Comparison of ENCODE assay signal across 12 cellular contexts in genomic region chr1:93662481-93663190, GRCh38. TPM values are rescaled to one million over a fixed set of nuclear protein-coding genes. Genes with fewer than 3 reads are reported as not detected.
A peak's percentile ranks its signal among the peaks of the same experiment; 100 is the strongest.
DNase-seq lines count a peak whose midpoint lies in the region; FAIRE-seq and TF ChIP-seq lines count a peak whose summit lies in the region.
"Had no signal": no experiment of that assay in that cellular context is flagged by ENCODE, and none has a peak within 500 bp of the region (broad histone marks: within the 10 kb centered on the region; RNA-seq: fewer than 3 reads in every experiment).

No MANE protein-coding gene starts in this region.

- H3K4ac ChIP-seq in trophoblast cell (ENCODE audit: low read depth, low read length) = no peak overlapping the region

- H3K9ac ChIP-seq in trophoblast cell (ENCODE audit: low read length) = no peak overlapping the region

- TF ChIP-seq CTCF in esophagus squamous epithelium (IDR thresholded peaks at IDR 0.05) = no peak

- peak overlapping the region; percentile 74 for H2BK5ac ChIP-seq in trophoblast cell (ENCODE audit: low read depth, low read length, poor library complexity)

- no peaks in the 10 kb centered on the region for H3K9me3 ChIP-seq in esophagus squamous epithelium
- no peaks in the 10 kb centered on the region for H3K9me3 ChIP-seq in trophoblast cell (ENCODE audit: insufficient read depth, low read depth, low read length)

- no peak overlapping the region for H3K18ac ChIP-seq in trophoblast cell (ENCODE audit: low read length)

- no peak overlapping the region for H4K8ac ChIP-seq in trophoblast cell (ENCODE audit: low read depth, low read length)

- H3K27ac ChIP-seq in esophagus squamous epithelium = peak overlapping the region; percentile 4 to 66 (median 12)
- H3K27ac ChIP-seq in trophoblast cell (ENCODE audit: low read depth, low read length) = peak overlapping the region; percentile 84

- no peak overlapping the region for H2AFZ ChIP-seq in trophoblast cell (ENCODE audit: insufficient read depth, low read length, poor library complexity)

- TF ChIP-seq POLR2A in esophagus squamous epithelium (IDR thresholded peaks at IDR 0.05) = no peak

- DNase-seq in Daoy (ENCODE audit: low read depth) (peak; percentile 47), RCC 7860 (ENCODE audit: low spot score) (peak; percentile 69), esophagus squamous epithelium (lab: John Stamatoyannopoulos, UW) (no peak), trophoblast cell (peak in 1 of 2 donors; percentile 35), GM19238 (ENCODE audit: insufficient read length, low spot score) (no peak), NCI-H187 treated with DMSO at 0.1 percent for 48 hours (lab: John Stamatoyannopoulos, UW) (no peak), NCI-H510A treated with DMSO at 0.1 percent for 48 hours (lab: John Stamatoyannopoulos, UW) (no peak)
- no peak for DNase-seq in stimulated activated CD4-positive, alpha-beta T cell treated with anti-CD3 and anti-CD28 coated beads, Interleukin-4, amount 100 ng/mL, for 24 hours
- DNase-seq: activated CD4-positive, alpha-beta T cell treated with anti-CD3 and anti-CD28 coated beads, Interleukin-2, amount 10 ng/mL, durations not matched to agents 24 days and 14 days; aorta; head of caudate nucleus; occipital lobe had no signal

- no peak overlapping the region for H4K91ac ChIP-seq in trophoblast cell (ENCODE audit: low read depth, low read length)

- H4K12ac ChIP-seq in trophoblast cell (ENCODE audit: low read depth, low read length) = no peak overlapping the region

- H3K79me2 ChIP-seq in trophoblast cell (ENCODE audit: control insufficient read depth, insufficient read depth, low read length, poor library complexity) = peaks cover 8% of the 10 kb centered on the region

- peak overlapping the region; percentile 67 for H2AK5ac ChIP-seq in trophoblast cell (ENCODE audit: low read length)

- H3K27me3 ChIP-seq in esophagus squamous epithelium = no peaks in the 10 kb centered on the region
- H3K27me3 ChIP-seq in trophoblast cell (ENCODE audit: insufficient read depth, low read length) = no peaks in the 10 kb centered on the region

- no peak overlapping the region for H3K4me2 ChIP-seq in trophoblast cell (ENCODE audit: low read length)

- peak overlapping the region; percentile 26 for H3K14ac ChIP-seq in trophoblast cell (ENCODE audit: low read length)

- H3K36me3 ChIP-seq in esophagus squamous epithelium = no peaks in the 10 kb centered on the region
- H3K36me3 ChIP-seq in trophoblast cell (ENCODE audit: control insufficient read depth in 1 of 2, insufficient read depth in 2 of 2, low read length in 2 of 2) = peaks cover 2 to 6% of the 10 kb centered on the region in 2 experiments

- H2BK120ac ChIP-seq in trophoblast cell (ENCODE audit: insufficient read depth, low read length, poor library complexity) = peak overlapping the region; percentile 10

- H3K79me1 ChIP-seq in trophoblast cell (ENCODE audit: low read length) = peaks cover 24% of the 10 kb centered on the region

- no peak overlapping the region for H3K4me3 ChIP-seq in esophagus squamous epithelium
- H3K4me3 ChIP-seq in trophoblast cell (ENCODE audit: low read depth, low read length) = no peak overlapping the region

- peak overlapping the region; percentile 67 for H2BK12ac ChIP-seq in trophoblast cell (ENCODE audit: low read length)

- WGBS in esophagus squamous epithelium, 2 donors = 63 to 74% methylated on average over 7 of the region's 7 CpGs
- no CpG with 5 or more reads among the region's 7 CpGs for WGBS in trophoblast cell (ENCODE audit: extremely low coverage, insufficient coverage, insufficient read length)

- no peak overlapping the region for H3K23ac ChIP-seq in trophoblast cell (ENCODE audit: low read length)

- H3K4me1 ChIP-seq in esophagus squamous epithelium (peaks cover 10 to 65% (median 40%) of the 10 kb centered on the region in 3 donors), trophoblast cell (ENCODE audit: control insufficient read depth in 1 of 2, insufficient read depth in 2 of 2, low read length in 2 of 2) (peaks cover 31 to 37% of the 10 kb centered on the region in 2 experiments)

- intact Hi-C loops in esophagus squamous epithelium (cut with DNase I) = no loop called here

- no peak for FAIRE-seq in RCC 7860 (lab: Jason Lieb, UNC)

RNA-seq across cellular contexts. Expression of gene BCAR3, which starts 19.0 kb away (rescaled TPM):
- 70.5 and 78.2 TPM in 2 replicates for total RNA-seq in Daoy (2014; rRNA removed; shearing (Covaris generic))
- 10 to 100 TPM in 1 of 4 donors, 1 to 10 TPM in 3; 6.9 to 17.5 (median 9.4) TPM for total RNA-seq in esophagus squamous epithelium
- 28.1 and 29.7 TPM in 2 replicates for polyA plus RNA-seq in trophoblast cell (2013)

Comparison
In these comparisons a context has a peak if more than half of its experiments do, and no peak if none do; other contexts are left out.
1. DNase-seq: peak in Daoy (single experiment) and RCC 7860 (single experiment); none in esophagus squamous epithelium (single experiment), GM19238 (single experiment), NCI-H187 treated with DMSO at 0.1 percent for 48 hours (single experiment), NCI-H510A treated with DMSO at 0.1 percent for 48 hours (single experiment) and stimulated activated CD4-positive, alpha-beta T cell treated with anti-CD3 and anti-CD28 coated beads, Interleukin-4, amount 100 ng/mL, for 24 hours (single experiment).